ENCODE assay signal across 24 cellular contexts in the genomic region with DNA sequence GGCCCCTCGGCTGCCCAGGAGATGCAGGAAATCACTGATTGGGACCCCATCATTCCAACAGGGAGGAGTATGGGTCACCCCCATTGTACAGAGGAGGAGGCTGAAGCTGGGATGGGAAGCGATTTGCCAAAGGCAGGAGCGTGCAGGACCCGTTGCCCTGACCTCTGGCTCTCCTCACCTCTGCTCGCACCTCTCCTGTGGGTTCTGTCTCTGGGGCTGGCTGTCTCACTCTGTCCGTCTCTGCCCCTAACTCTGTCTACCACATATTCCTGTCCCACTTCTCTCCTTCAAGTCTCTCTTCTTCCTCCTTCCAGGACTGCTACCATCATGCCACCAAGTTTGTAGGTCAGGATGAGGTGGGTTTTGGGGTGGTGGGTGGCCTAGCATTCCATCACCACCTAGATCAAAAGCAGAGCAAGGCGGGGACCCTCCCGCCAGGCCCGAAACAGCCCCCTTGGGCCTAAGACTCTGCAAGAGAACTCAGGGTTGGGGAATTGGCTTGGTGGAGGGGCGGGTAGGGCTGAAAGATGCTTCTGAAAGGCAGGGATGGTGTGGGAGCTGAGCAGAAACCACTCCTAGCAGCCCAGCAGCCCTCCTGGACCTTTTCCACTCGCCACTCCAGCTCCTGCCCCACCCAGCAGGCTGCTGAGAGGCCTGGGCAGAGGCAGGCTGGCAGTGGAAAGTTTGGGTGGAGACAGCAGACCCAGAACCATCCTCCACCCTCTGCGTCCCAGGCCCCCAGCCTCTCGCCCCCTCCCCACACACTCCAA. TPM values are rescaled to one million over a fixed set of nuclear protein-coding genes. Genes with fewer than 3 reads are reported as not detected.
"Had no signal": no experiment of that assay in that cellular context is flagged by ENCODE, and none has a peak within 500 bp of the region (broad histone marks: within the 10 kb centered on the region; RNA-seq: fewer than 3 reads in every experiment).

No MANE protein-coding gene starts in this region.

- H3K4me3 ChIP-seq: colonic mucosa, gastroesophageal sphincter, heart left ventricle, transverse colon, vagina had no signal

- H3K36me3 Mint-ChIP-seq: activated CD4-positive, alpha-beta memory T cell treated with anti-CD3 and anti-CD28 coated beads for 36 hours; brain; natural killer cell; T-cell; WTC11 had no signal

- H3K9me3 Mint-ChIP-seq: activated CD4-positive, alpha-beta memory T cell treated with anti-CD3 and anti-CD28 coated beads for 36 hours; activated T-helper 1 cell treated with anti-CD3 and anti-CD28 coated beads, Interleukin-12 subunit alpha, Interleukin-12 subunit beta, Interleukin-2, Interleukin-4 antibody, amounts not matched to agents 30 ng/mL and 10 ng/mL and 1 ng/mL, durations not matched to agents 14 hours and 24 hours and 36 hours; endodermal cell; natural killer cell; T-cell; WTC11 had no signal

- H3K9me3 ChIP-seq: colonic mucosa, gastroesophageal sphincter, heart left ventricle, transverse colon, vagina had no signal

- ATAC-seq: gastroesophageal sphincter; heart left ventricle; left cardiac atrium; natural killer cell; stimulated activated naive CD8-positive, alpha-beta T cell treated with anti-CD3 and anti-CD28 coated beads, Interleukin-15, Interleukin-2, amounts not matched to agents 100 U/mL and 50 U/mL, for 24 hours; T-cell; WTC11 had no signal

- H3K36me3 ChIP-seq: colonic mucosa, gastroesophageal sphincter, heart left ventricle, transverse colon, vagina had no signal

- DNase-seq: activated CD4-positive, alpha-beta memory T cell treated with anti-CD3 and anti-CD28 coated beads for 36 hours; activated CD4-positive, alpha-beta T cell treated with anti-CD3 and anti-CD28 coated beads for 4 hours; activated naive CD4-positive, alpha-beta T cell; activated T-cell treated with anti-CD3 and anti-CD28 coated beads for 4 hours; anterior cingulate cortex; caudate nucleus; colonic mucosa; endodermal cell; heart left ventricle; left cardiac atrium; natural killer cell; posterior cingulate gyrus; retina; stimulated activated CD4-positive, alpha-beta T cell treated with anti-CD3 and anti-CD28 coated beads, Interleukin-2, amount 100 ng/mL, for 24 hours; stimulated activated naive CD8-positive, alpha-beta T cell treated with anti-CD3 and anti-CD28 coated beads, Interleukin-15, Interleukin-2, amounts not matched to agents 100 U/mL and 50 U/mL, for 24 hours; T-cell; transverse colon had no signal

- H3K4me3 Mint-ChIP-seq: activated CD4-positive, alpha-beta memory T cell treated with anti-CD3 and anti-CD28 coated beads for 36 hours; activated T-helper 1 cell treated with anti-CD3 and anti-CD28 coated beads, Interleukin-12 subunit alpha, Interleukin-12 subunit beta, Interleukin-2, Interleukin-4 antibody, amounts not matched to agents 30 ng/mL and 10 ng/mL and 1 ng/mL, durations not matched to agents 14 hours and 24 hours and 36 hours; brain; endodermal cell; natural killer cell; T-cell; WTC11 had no signal

- H3K27me3 Mint-ChIP-seq: activated CD4-positive, alpha-beta memory T cell treated with anti-CD3 and anti-CD28 coated beads for 36 hours; T-cell had no signal

- H3K27me3 ChIP-seq: colonic mucosa, heart left ventricle, transverse colon, vagina had no signal

- H3K27ac ChIP-seq: colonic mucosa, gastroesophageal sphincter, heart left ventricle, transverse colon had no signal

- H3K4me1 Mint-ChIP-seq: endodermal cell had no signal

- H3K4me1 ChIP-seq: colonic mucosa had no signal

- H3K27ac Mint-ChIP-seq: activated CD4-positive, alpha-beta memory T cell treated with anti-CD3 and anti-CD28 coated beads for 36 hours; activated T-helper 1 cell treated with anti-CD3 and anti-CD28 coated beads, Interleukin-12 subunit alpha, Interleukin-12 subunit beta, Interleukin-2, Interleukin-4 antibody, amounts not matched to agents 30 ng/mL and 10 ng/mL and 1 ng/mL, durations not matched to agents 14 hours and 24 hours and 36 hours; endodermal cell; natural killer cell; WTC11 had no signal

RNA-seq across cellular contexts. Expression of a gene that starts 1.0 kb away (rescaled TPM):
- total RNA-seq: activated CD4-positive, alpha-beta memory T cell treated with anti-CD3 and anti-CD28 coated beads for 36 hours; activated T-helper 1 cell treated with anti-CD3 and anti-CD28 coated beads, Interleukin-12 subunit alpha, Interleukin-12 subunit beta, Interleukin-2, Interleukin-4 antibody, amounts not matched to agents 30 ng/mL and 10 ng/mL and 1 ng/mL, durations not matched to agents 14 hours and 24 hours and 36 hours; colonic mucosa; epithelial cell of proximal tubule; heart left ventricle; left cardiac atrium; mesenteric fat pad; natural killer cell; T-cell; transverse colon had no signal

RNA-seq across cellular contexts. Expression of a gene that starts 14.6 kb away (rescaled TPM):
- total RNA-seq: activated CD4-positive, alpha-beta memory T cell treated with anti-CD3 and anti-CD28 coated beads for 36 hours; activated T-helper 1 cell treated with anti-CD3 and anti-CD28 coated beads, Interleukin-12 subunit alpha, Interleukin-12 subunit beta, Interleukin-2, Interleukin-4 antibody, amounts not matched to agents 30 ng/mL and 10 ng/mL and 1 ng/mL, durations not matched to agents 14 hours and 24 hours and 36 hours; colonic mucosa; endodermal cell; heart left ventricle; left cardiac atrium; mesenteric fat pad; natural killer cell; T-cell; transverse colon had no signal
- polyA plus RNA-seq: heart left ventricle had no signal

RNA-seq across cellular contexts. Expression of a gene that starts 38.4 kb away (rescaled TPM):
- total RNA-seq: epithelial cell of proximal tubule, vagina had no signal
